ENCODE assay signal across 1 cellular context in genomic region chr7:574661-575395, GRCh38.
TF ChIP-seq lines count a peak whose summit lies in the region.

No MANE protein-coding gene starts in this region.

TF ChIP-seq in HepG2, 621 proteins besides CTCF, POLR2A, EP300 and RAD21 (continued from another document):
- no peak for TF ChIP-seq ZNF710 (CRISPR knock-in tag; IDR thresholded peaks at IDR 0.05; ENCODE audit: borderline replicate concordance)
- TF ChIP-seq ZNF318 (CRISPR knock-in tag; IDR thresholded peaks at IDR 0.05) = no peak
- TF ChIP-seq ATM (IDR thresholded peaks at IDR 0.05; ENCODE audit: borderline replicate concordance) = no peak
